ENCODE assay signal across 1 cellular context in genomic region chr7:73612598-73613269, GRCh38.
TF ChIP-seq lines count a peak whose summit lies in the region.

No MANE protein-coding gene starts in this region.

TF ChIP-seq in HepG2, 621 proteins besides CTCF, POLR2A, EP300 and RAD21 (continued from another document):
- TF ChIP-seq HOXA7 (CRISPR knock-in tag; IDR thresholded peaks at IDR 0.05) (no peak), ZNF777 (CRISPR knock-in tag; IDR thresholded peaks at IDR 0.05) (peak; percentile 32; the same call in 1 of the 2 replicates), PLSCR1 (CRISPR knock-in tag; IDR thresholded peaks at IDR 0.05; ENCODE audit: borderline replicate concordance) (no peak), ZNF660 (CRISPR knock-in tag; IDR thresholded peaks at IDR 0.05; ENCODE audit: borderline replicate concordance, low read depth) (no peak), MLX (CRISPR knock-in tag; IDR thresholded peaks at IDR 0.05) (peak; percentile 81), SSRP1 (CRISPR knock-in tag; IDR thresholded peaks at IDR 0.05) (peak; percentile 77; the same call in 1 of the 2 replicates), PREB (CRISPR knock-in tag; IDR thresholded peaks at IDR 0.05) (no peak), ZNF792 (CRISPR knock-in tag; IDR thresholded peaks at IDR 0.05) (peak; percentile 86; the same call in 1 of the 2 replicates), HMG20B (CRISPR knock-in tag; conservative IDR thresholded peaks at IDR 0.05) (peak; percentile 92), ASH2L (IDR thresholded peaks at IDR 0.05; ENCODE audit: insufficient read length, low read depth, low read length) (peak; percentile 92), CBX2 (IDR thresholded peaks at IDR 0.05; ENCODE audit: low read depth, low read length) (no peak), CBX2 (CRISPR knock-in tag; IDR thresholded peaks at IDR 0.05; ENCODE audit: low read depth) (no peak), MAFG (CRISPR knock-in tag; IDR thresholded peaks at IDR 0.05) (no peak), U2AF1 (optimal IDR thresholded peaks at IDR 0.05; ENCODE audit: low read depth, low read length) (peak; percentile 78), ZNF841 (CRISPR knock-in tag; IDR thresholded peaks at IDR 0.05; ENCODE audit: borderline replicate concordance) (no peak), ZXDC (CRISPR knock-in tag; IDR thresholded peaks at IDR 0.05) (peak; percentile 25; the same call in 1 of the 2 replicates), ARNTL (CRISPR knock-in tag; IDR thresholded peaks at IDR 0.05) (peak; percentile 86; the same call in 1 of the 2 replicates), ZNF567 (CRISPR knock-in tag; IDR thresholded peaks at IDR 0.05; ENCODE audit: borderline replicate concordance) (peak; percentile 81; the same call in 1 of the 2 replicates), BRCA1 (CRISPR knock-in tag; IDR thresholded peaks at IDR 0.05) (no peak), KMT2B (CRISPR knock-in tag; IDR thresholded peaks at IDR 0.05) (peak; percentile 45; the same call in 1 of the 2 replicates), RFX3 (CRISPR knock-in tag; IDR thresholded peaks at IDR 0.05) (0 out of 2 replicates have a peak, but pooled peaks have one; percentile 17), ZNF629 (CRISPR knock-in tag; conservative IDR thresholded peaks at IDR 0.05) (peak; percentile 33; the same call in 1 of the 2 replicates), TOPORS (CRISPR knock-in tag; IDR thresholded peaks at IDR 0.05) (peak; percentile 82)
